In genomic region chr2:112541315-112542122, GRCh38 we compare ENCODE assay signal across 8 cellular contexts. TPM values are rescaled to one million over a fixed set of nuclear protein-coding genes. Genes with fewer than 3 reads are reported as not detected.
DNase-seq lines count a peak whose midpoint lies in the region; ATAC-seq and TF ChIP-seq lines count a peak whose summit lies in the region.

No MANE protein-coding gene starts in this region.

- H3K4me3 ChIP-seq in HL-60 (replicated peaks; ENCODE audit: insufficient read depth, low read length) (peak overlapping the region; percentile 98), right atrium auricular region (peak overlapping the region; percentile 88 to 90), retinal pigment epithelial cell (ENCODE audit: low read length) (peak overlapping the region; percentile 78)

- peak overlapping the region; percentile 93 for H3K27ac ChIP-seq in HL-60 (replicated peaks)
- peak overlapping the region; percentile 86 for H3K27ac ChIP-seq in right atrium auricular region

- H3K27me3 ChIP-seq in HL-60 (ENCODE audit: insufficient read depth, poor library complexity, severe bottlenecking) (no peaks in the 10 kb centered on the region), right atrium auricular region (no peaks in the 10 kb centered on the region)

- TF ChIP-seq CTCF in HL-60 (IDR thresholded peaks at IDR 0.05; ENCODE audit: insufficient read depth, low read length) = no peak
- TF ChIP-seq CTCF in right atrium auricular region (IDR thresholded peaks at IDR 0.05) = no peak
- no peak for TF ChIP-seq CTCF in retinal pigment epithelial cell (conservative IDR thresholded peaks at IDR 0.05; ENCODE audit: low read depth, low read length)

- ATAC-seq in GM21360 (IDR thresholded peaks at IDR 0.05; ENCODE audit: unreplicated experiment) = peak; percentile 44

- peak; percentile 66 for DNase-seq in DMS114 treated with DMSO at 0.1 percent for 48 hours (lab: John Stamatoyannopoulos, UW; ENCODE audit: unreplicated experiment)
- DNase-seq in HL-60 (ENCODE audit: low read depth in 1 of 2, low spot score in 1 of 2) = peak; percentile 60 to 79
- DNase-seq in RKO (ENCODE audit: low spot score) = peak; percentile 81
- DNase-seq in activated naive CD4-positive, alpha-beta T cell treated with anti-CD3 and anti-CD28 coated beads, Interleukin-2, amount 50 U/mL, for 16 hours = peak; percentile 70
- DNase-seq in right atrium auricular region (ENCODE audit: low spot score) = peak; percentile 62
- DNase-seq in retinal pigment epithelial cell (ENCODE audit: low read depth) = peak; percentile 12
- DNase-seq in activated effector memory CD4-positive, alpha-beta T cell treated with anti-CD3 and anti-CD28 coated beads, Interleukin-2, amount 50 U/mL, for 16 hours = no peak

- H3K9me3 ChIP-seq in right atrium auricular region = no peaks in the 10 kb centered on the region

- H3K4me1 ChIP-seq in right atrium auricular region = peaks cover 0 to 18% of the 10 kb centered on the region in 2 donors

- no peaks in the 10 kb centered on the region for H3K36me3 ChIP-seq in right atrium auricular region

RNA-seq across cellular contexts. Expression of gene POLR1B, which starts 0.7 kb away (rescaled TPM):
- total RNA-seq in right atrium auricular region = 1 to 10 TPM; 5.7 to 6.8 TPM

RNA-seq across cellular contexts. Expression of gene CHCHD5, which starts 42.9 kb away (rescaled TPM):
- total RNA-seq in right atrium auricular region = 10 to 100 TPM; 27.4 to 29.4 TPM

RNA-seq across cellular contexts. Expression of gene TTL, which starts 59.6 kb away (rescaled TPM):
- total RNA-seq in right atrium auricular region = 10 to 100 TPM; 24.9 to 32.4 TPM
